ENCODE assay signal across 31 cellular contexts in genomic region chr9:69484023-69484422, GRCh38.
"Had no signal": no experiment of that assay in that cellular context is flagged by ENCODE, and none has a peak within 500 bp of the region (broad histone marks: within the 10 kb centered on the region; RNA-seq: fewer than 3 reads in every experiment).

No MANE protein-coding gene starts in this region.

- H3K79me2 ChIP-seq: hepatocyte had no signal

- H3K9me3 ChIP-seq: gastroesophageal sphincter had no signal

- H2AFZ ChIP-seq: hepatocyte had no signal

- H3K4me3 ChIP-seq: coronary artery, dorsolateral prefrontal cortex, gastroesophageal sphincter, heart right ventricle, hepatocyte had no signal

- H3K4me2 ChIP-seq: hepatocyte had no signal

- H3K9me3 Mint-ChIP-seq: activated B cell treated with CpG ODN at 0.5 μM for 24 hours; activated CD8-positive, alpha-beta T cell treated with anti-CD3 and anti-CD28 coated beads for 36 hours; activated T-cell treated with anti-CD3 and anti-CD28 coated beads, Interleukin-2, amount 50 U/mL, for 4 hours; dendritic cell treated with granulocyte-macrophage colony-stimulating factor and Interleukin-4, amounts not matched to agents 40 ng/mL and 50 ng/mL, for 4 days; T-helper 2 cell treated with Interferon-gamma antibody and Interleukin-4, amounts not matched to agents 5 μg/mL and 100 μg/mL, for 36 hours had no signal

- H3K27me3 Mint-ChIP-seq: activated B cell treated with CpG ODN at 0.5 μM for 24 hours; activated CD8-positive, alpha-beta T cell treated with anti-CD3 and anti-CD28 coated beads for 36 hours; activated T-helper 17 cell treated with anti-CD3 and anti-CD28 coated beads, Interleukin-2, amount 50 U/mL, for 72 hours; central memory CD8-positive, alpha-beta T cell; dendritic cell treated with granulocyte-macrophage colony-stimulating factor and Interleukin-4, amounts not matched to agents 40 ng/mL and 50 ng/mL, for 4 days had no signal

- H3K36me3 Mint-ChIP-seq: activated naive CD8-positive, alpha-beta T cell had no signal

- H3K4me1 Mint-ChIP-seq: activated B cell treated with CpG ODN at 0.5 μM for 24 hours; central memory CD8-positive, alpha-beta T cell had no signal

- H3K36me3 ChIP-seq: brain microvascular endothelial cell, gastroesophageal sphincter, heart right ventricle, WERI-Rb-1 had no signal

- DNase-seq: activated B cell treated with CpG ODN at 0.5 μM for 24 hours; activated CD4-positive, alpha-beta T cell treated with anti-CD3 and anti-CD28 coated beads for 48 hours; activated CD4-positive, alpha-beta T cell treated with anti-CD3 and anti-CD28 coated beads, Interleukin-2, amount 50 U/mL, for 1 hour; activated CD4-positive, alpha-beta T cell treated with anti-CD3 and anti-CD28 coated beads, Interleukin-2, amount 50 U/mL, for 48 hours; activated CD8-positive, alpha-beta memory T cell treated with anti-CD3 and anti-CD28 coated beads for 24 hours; activated CD8-positive, alpha-beta T cell treated with anti-CD3 and anti-CD28 coated beads for 36 hours; activated effector memory CD4-positive, alpha-beta T cell treated with Interleukin-2 at 50 U/mL for 16 hours; activated gamma-delta T cell treated with Interleukin-2 at 50 U/mL for 16 hours; activated naive CD4-positive, alpha-beta T cell treated with anti-CD3 and anti-CD28 coated beads, Interleukin-2, amount 50 U/mL, for 16 hours; activated naive CD4-positive, alpha-beta T cell treated with Interleukin-2 at 50 U/mL for 16 hours; activated T-cell treated with anti-CD3 and anti-CD28 coated beads, Interleukin-2, amount 50 U/mL, for 4 hours; amniotic stem cell; anterior cingulate cortex; brain microvascular endothelial cell; dorsolateral prefrontal cortex; effector memory CD4-positive, alpha-beta T cell; endodermal cell; foreskin fibroblast; heart right ventricle; T1000; WERI-Rb-1 had no signal

- H3K4me1 ChIP-seq: gastroesophageal sphincter, heart right ventricle had no signal

- H3K27ac ChIP-seq: brain microvascular endothelial cell, coronary artery, dorsolateral prefrontal cortex, gastroesophageal sphincter, heart right ventricle, hepatocyte, WERI-Rb-1 had no signal

- H3K27ac Mint-ChIP-seq: activated B cell treated with CpG ODN at 0.5 μM for 24 hours; activated CD8-positive, alpha-beta T cell treated with anti-CD3 and anti-CD28 coated beads for 36 hours; activated naive CD8-positive, alpha-beta T cell; activated T-helper 17 cell treated with anti-CD3 and anti-CD28 coated beads, Interleukin-2, amount 50 U/mL, for 72 hours; dendritic cell treated with granulocyte-macrophage colony-stimulating factor and Interleukin-4, amounts not matched to agents 40 ng/mL and 50 ng/mL, for 4 days; endodermal cell; T-helper 2 cell treated with Interferon-gamma antibody and Interleukin-4, amounts not matched to agents 5 μg/mL and 100 μg/mL, for 36 hours had no signal

- H3K27me3 ChIP-seq: brain microvascular endothelial cell, dorsolateral prefrontal cortex, gastroesophageal sphincter, heart right ventricle, hepatocyte had no signal

- H3K4me3 Mint-ChIP-seq: activated B cell treated with CpG ODN at 0.5 μM for 24 hours; activated CD8-positive, alpha-beta T cell treated with anti-CD3 and anti-CD28 coated beads for 36 hours; activated naive CD8-positive, alpha-beta T cell; activated T-cell treated with anti-CD3 and anti-CD28 coated beads, Interleukin-2, amount 50 U/mL, for 4 hours; activated T-helper 17 cell treated with anti-CD3 and anti-CD28 coated beads, Interleukin-2, amount 50 U/mL, for 72 hours; central memory CD8-positive, alpha-beta T cell; dendritic cell treated with granulocyte-macrophage colony-stimulating factor and Interleukin-4, amounts not matched to agents 40 ng/mL and 50 ng/mL, for 4 days; endodermal cell; T-helper 2 cell treated with Interferon-gamma antibody and Interleukin-4, amounts not matched to agents 5 μg/mL and 100 μg/mL, for 36 hours had no signal

- ATAC-seq: activated CD4-positive, CD25-positive, alpha-beta regulatory T cell treated with anti-CD3 and anti-CD28 coated beads, Interleukin-2, amount 50 U/mL, for 24 hours; activated CD8-positive, alpha-beta T cell treated with anti-CD3 and anti-CD28 coated beads for 36 hours; activated T-cell treated with anti-CD3 and anti-CD28 coated beads, Interleukin-2, amount 50 U/mL, for 4 hours; activated T-helper 17 cell treated with anti-CD3 and anti-CD28 coated beads, Interleukin-2, amount 50 U/mL, for 72 hours; esophagus mucosa; gastroesophageal sphincter; heart right ventricle had no signal
